1 cellular context compared by ENCODE assay signal in the genomic region with DNA sequence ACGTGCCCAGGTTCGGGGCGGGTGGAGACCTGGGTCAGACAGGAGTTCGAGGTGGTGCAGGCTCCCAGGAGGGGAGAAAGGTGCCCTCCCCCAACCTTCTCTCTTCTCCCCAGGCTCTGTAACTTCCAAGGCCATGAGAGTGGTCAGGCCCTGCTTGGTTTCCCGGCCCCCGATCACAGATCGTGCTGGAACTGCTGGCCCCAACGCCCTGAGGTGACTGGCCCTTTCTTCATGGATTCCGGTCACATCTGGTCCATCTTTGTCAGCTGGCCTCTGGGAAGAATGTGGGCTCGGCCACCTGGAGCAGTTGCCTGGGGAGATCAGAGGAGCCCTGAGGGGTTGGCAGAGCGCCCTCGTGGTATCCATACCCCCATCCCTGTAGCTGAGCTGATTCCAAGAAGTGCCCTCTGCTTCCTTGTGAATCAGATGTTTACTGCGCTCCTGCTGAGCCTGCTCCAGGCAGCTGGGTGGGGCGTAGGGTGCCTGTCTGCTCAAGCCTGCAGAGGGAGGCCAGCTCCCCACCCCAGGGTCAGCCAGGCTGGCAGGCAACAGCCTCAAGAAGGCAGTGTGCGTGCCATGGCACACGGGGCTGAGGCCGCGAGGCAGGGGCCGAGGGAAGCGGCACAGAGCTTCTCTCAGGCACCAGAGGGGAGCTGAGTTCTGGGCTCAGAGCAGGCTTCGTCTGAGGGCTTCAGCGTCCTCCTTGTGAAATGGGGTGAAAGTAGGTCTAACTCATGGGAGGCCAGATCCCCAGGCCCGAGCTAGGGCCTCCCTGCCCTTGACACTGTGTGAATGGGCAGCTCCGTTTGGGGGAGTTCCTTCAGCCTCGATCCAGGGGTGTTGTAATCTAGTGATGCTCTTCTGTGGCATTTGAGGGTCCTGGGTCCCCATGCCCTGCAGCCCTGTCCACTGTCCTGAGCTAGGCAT.
TF ChIP-seq lines count a peak whose summit lies in the region.

No MANE protein-coding gene starts in this region.

TF ChIP-seq in K562, 482 proteins besides CTCF, POLR2A, EP300 and RAD21:
- TF ChIP-seq RBFOX2 (IDR thresholded peaks at IDR 0.05; ENCODE audit: low read depth, low read length) (0 out of 2 replicates have a peak, but pooled peaks have one; percentile 43), ILF3 (IDR thresholded peaks at IDR 0.05; ENCODE audit: borderline replicate concordance) (no peak)
